In genomic region chr22:26502688-26503561, GRCh38 we compare ENCODE assay signal across 8 cellular contexts. TPM values are rescaled to one million over a fixed set of nuclear protein-coding genes. Genes with fewer than 3 reads are reported as not detected.
DNase-seq lines count a peak whose midpoint lies in the region; ATAC-seq and TF ChIP-seq lines count a peak whose summit lies in the region.

No MANE protein-coding gene starts in this region.

- intact Hi-C loops in OCI-LY7 (cut with micrococcal nuclease; ENCODE audit: unreplicated experiment) = no loop called here
- intact Hi-C loops in posterior cingulate gyrus (cut with DNase I) = no loop called here

- ATAC-seq in HG03571 (IDR thresholded peaks at IDR 0.05; ENCODE audit: unreplicated experiment) (no peak), HG02885 (IDR thresholded peaks at IDR 0.05; ENCODE audit: poor library complexity, unreplicated experiment) (no peak)

- POLR2A ChIA-PET in OCI-LY7 (lab: Charles Lee) = interaction anchor here (1.3 to 2.4 kb wide), 4 partner anchors 8 to 31 kb away, joined by 3 to 13 read pairs (median 6); partner anchors contain the start of genes HPS4, SRRD and TFIP11

- no peak overlapping the region for H2AFZ ChIP-seq in OCI-LY7 (ENCODE audit: low read length)

- DNase-seq in OCI-LY7 (ENCODE audit: low spot score) (peak; percentile 89), germinal center (ENCODE audit: low spot score) (peak; percentile 79), posterior cingulate gyrus (peak in 8 of 10 donors; percentile 13 to 85 (median 36))
- DNase-seq in activated T-helper 1 cell treated with anti-CD3 and anti-CD28 coated beads, Interleukin-2, amount 50 U/mL, for 16 hours (ENCODE audit: low read depth in 1 of 2, low spot score in 1 of 2) = peak; percentile 6 to 13

- no peak overlapping the region for H3K4me3 ChIP-seq in GM12875 (ENCODE audit: low read depth, low read length)
- no peak overlapping the region for H3K4me3 ChIP-seq in OCI-LY7 (ENCODE audit: low read depth, low read length, poor library complexity, severe bottlenecking)

- no peaks in the 10 kb centered on the region for H4K20me1 ChIP-seq in OCI-LY7 (ENCODE audit: insufficient read depth, low read length)

- H3K27ac ChIP-seq in 22Rv1 (no peak overlapping the region), OCI-LY7 (ENCODE audit: low read depth, low read length, poor library complexity, severe bottlenecking) (peak overlapping the region; percentile 58)

- peaks cover 94% of the 10 kb centered on the region for H3K36me3 ChIP-seq in OCI-LY7 (ENCODE audit: insufficient read depth, low read length)

- BruUV-seq in OCI-LY7 (replicated peaks; lab: Mats Ljungman, UMichigan) = no TSS peak

- TF ChIP-seq CTCF in 22Rv1 (IDR thresholded peaks at IDR 0.05) = peak; percentile 55
- peak; percentile 62 for TF ChIP-seq CTCF in GM12875 (IDR thresholded peaks at IDR 0.05; ENCODE audit: borderline replicate concordance, insufficient read depth, low read depth, low read length)
- TF ChIP-seq CTCF in OCI-LY7 (conservative IDR thresholded peaks at IDR 0.05; ENCODE audit: low read length) = peak; percentile 95

- H3K79me2 ChIP-seq in OCI-LY7 (ENCODE audit: insufficient read depth, low read depth, low read length) = no peaks in the 10 kb centered on the region

- peaks cover 23% of the 10 kb centered on the region for H3K4me1 ChIP-seq in OCI-LY7 (ENCODE audit: insufficient read depth, low read length, poor library complexity, severe bottlenecking)

- H3K9me2 ChIP-seq in OCI-LY7 (ENCODE audit: insufficient read depth, low read length) = no peaks in the 10 kb centered on the region

- H3K4me2 ChIP-seq in OCI-LY7 (ENCODE audit: low read length) = peak overlapping the region; percentile 55

- CTCF ChIA-PET in OCI-LY7 (lab: Charles Lee; ENCODE audit: unreplicated experiment) = interaction anchor here (0.7 to 1.0 kb wide), 3 partner anchors 30 to 158 kb away, joined by 3 read pairs; no protein-coding TSS in a partner anchor

- no peaks in the 10 kb centered on the region for H3K9me3 ChIP-seq in OCI-LY7 (ENCODE audit: low read length)

RNA-seq across cellular contexts. Expression of gene TFIP11, which starts 9.3 kb away (rescaled TPM):
- total RNA-seq in OCI-LY7 (2014; rRNA removed; shearing (Covaris generic)) = 39.6 and 45.2 TPM in 2 replicates
- total RNA-seq in OCI-LY7 (2022) = 52.3 and 54.5 TPM in 2 replicates

RNA-seq across cellular contexts. Expression of gene SRRD, which starts 19.2 kb away (rescaled TPM):
- total RNA-seq in OCI-LY7 (2014; rRNA removed; shearing (Covaris generic)) = 20.7 and 23.1 TPM in 2 replicates
- 33.0 and 36.6 TPM in 2 replicates for total RNA-seq in OCI-LY7 (2022)

RNA-seq across cellular contexts. Expression of gene HPS4, which starts 19.3 kb away (rescaled TPM):
- 64.8 and 77.4 TPM in 2 replicates for total RNA-seq in OCI-LY7 (2014; rRNA removed; shearing (Covaris generic))
- 89.6 and 107 TPM in 2 replicates for total RNA-seq in OCI-LY7 (2022)

Comparison
In these comparisons a context has a peak if more than half of its experiments do, and no peak if none do; other contexts are left out.
1. DNase-seq: peak in every context shown above with its lines; median percentile 89 in OCI-LY7; 79 in germinal center; 36 in posterior cingulate gyrus; 10 in activated T-helper 1 cell treated with anti-CD3 and anti-CD28 coated beads, Interleukin-2, amount 50 U/mL, for 16 hours.